ENCODE assay signal across 20 cellular contexts in the genomic region with DNA sequence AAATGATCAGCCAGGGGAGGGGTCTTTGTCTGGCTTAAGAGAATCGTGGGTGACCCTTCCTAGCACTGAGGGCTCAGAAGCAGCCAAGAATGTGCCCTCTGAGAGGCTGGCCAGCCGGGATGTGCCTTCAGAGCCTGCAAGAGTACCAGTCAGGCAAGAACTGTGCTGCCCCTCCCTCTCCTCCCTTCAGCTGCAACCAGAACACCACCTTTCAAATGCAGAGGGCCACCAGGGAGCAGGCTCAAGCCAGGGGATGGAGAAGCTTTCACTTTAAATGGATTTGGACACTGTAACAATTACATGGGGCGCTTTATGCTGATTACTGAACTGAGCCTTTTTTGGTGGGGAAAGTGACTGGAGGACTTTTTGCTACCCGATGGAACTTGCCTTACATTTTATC. TPM values are rescaled to one million over a fixed set of nuclear protein-coding genes. Genes with fewer than 3 reads are reported as not detected.
"Had no signal": no experiment of that assay in that cellular context is flagged by ENCODE, and none has a peak within 500 bp of the region (broad histone marks: within the 10 kb centered on the region; RNA-seq: fewer than 3 reads in every experiment).

No MANE protein-coding gene starts in this region.

- H3K27me3 ChIP-seq: ascending aorta, heart left ventricle, tibial nerve, uterus had no signal

- H3K36me3 ChIP-seq: ascending aorta, heart left ventricle, prostate gland, tibial nerve, uterus had no signal

- FAIRE-seq: frontal cortex had no signal

- ATAC-seq: effector memory CD8-positive, alpha-beta T cell; heart left ventricle; right cardiac atrium; stimulated activated naive B cell treated with anti-CD40 and anti-IgM and Interleukin-4, amounts not matched to agents 10 μg/mL and 1 μg/mL and 100 μg/mL, for 72 hours had no signal

- H3K9me3 ChIP-seq: ascending aorta, heart left ventricle, prostate gland, tibial nerve, uterus had no signal

- H3K27ac ChIP-seq: ascending aorta, epithelial cell of prostate, heart left ventricle, prostate gland, skin epidermis, tibial nerve, uterus had no signal

- H3K4me3 ChIP-seq: ascending aorta, heart left ventricle, prostate gland, skin epidermis, tibial nerve, uterus had no signal

- DNase-seq: activated CD4-positive, alpha-beta T cell treated with anti-CD3 and anti-CD28 coated beads, Interleukin-2, amount 50 U/mL, for 1 hour; activated CD4-positive, CD25-positive, alpha-beta regulatory T cell; activated naive CD4-positive, alpha-beta T cell treated with anti-CD3 and anti-CD28 coated beads, Interleukin-2, amount 10 ng/mL, durations not matched to agents 7 days and 5 days; dermis blood vessel endothelial cell; effector memory CD8-positive, alpha-beta T cell; heart left ventricle; kidney glomerular epithelial cell; right cardiac atrium; stimulated activated CD4-positive, alpha-beta T cell treated with anti-CD3 and anti-CD28 coated beads, Interleukin-15, amount 100 ng/mL, for 24 hours; stimulated activated CD4-positive, alpha-beta T cell treated with anti-CD3 and anti-CD28 coated beads, Interleukin-4, amount 100 ng/mL, for 1 hour; stimulated activated naive B cell treated with anti-CD40 and anti-IgM and Interleukin-4, amounts not matched to agents 10 μg/mL and 1 μg/mL and 100 μg/mL, for 72 hours; substantia nigra; uterus had no signal

- H3K4me1 ChIP-seq: ascending aorta, heart left ventricle, prostate gland, tibial nerve, uterus had no signal

RNA-seq across cellular contexts. Expression of gene TENM4, which starts 44.9 kb away (rescaled TPM):
- total RNA-seq: activated CD8-positive, alpha-beta memory T cell treated with anti-CD3 and anti-CD28 coated beads for 36 hours had no signal
